ENCODE assay signal across 34 cellular contexts in genomic region chr18:8930990-8931648, GRCh38.
DNase-seq lines count a peak whose midpoint lies in the region; ATAC-seq, FAIRE-seq and TF ChIP-seq lines count a peak whose summit lies in the region.
"Had no signal": no experiment of that assay in that cellular context is flagged by ENCODE, and none has a peak within 500 bp of the region (broad histone marks: within the 10 kb centered on the region; RNA-seq: fewer than 3 reads in every experiment).

No MANE protein-coding gene starts in this region.

- H2AFZ ChIP-seq in fibroblast of lung (ENCODE audit: low read length) (no peak overlapping the region), neural progenitor cell (replicated peaks) (peak overlapping the region; percentile 39)

- no peak overlapping the region for H3K4me3 ChIP-seq in fibroblast of lung (replicated peaks in 1 of 4; ENCODE audit: control extremely low read depth in 1 of 4, insufficient read depth in 1 of 4, low read depth in 3 of 4, low read length in 4 of 4)
- no peak overlapping the region for H3K4me3 ChIP-seq in neural progenitor cell
- H3K4me3 ChIP-seq: left ventricle myocardium inferior, smooth muscle cell had no signal

- H3K4me1 Mint-ChIP-seq in neural progenitor cell = no peaks in the 10 kb centered on the region
- H3K4me1 Mint-ChIP-seq: CD8-positive, alpha-beta memory T cell; endodermal cell had no signal

- H3K79me2 ChIP-seq in fibroblast of lung (ENCODE audit: control insufficient read depth, insufficient read depth, low read length) (no peaks in the 10 kb centered on the region), neural progenitor cell (ENCODE audit: low read depth) (no peaks in the 10 kb centered on the region)

- H3K9me3 Mint-ChIP-seq in neural progenitor cell = peaks cover 36% of the 10 kb centered on the region

- H3K36me3 ChIP-seq in fibroblast of lung (ENCODE audit: control insufficient read depth, insufficient read depth, low read length) (no peaks in the 10 kb centered on the region), neural progenitor cell (no peaks in the 10 kb centered on the region)
- H3K36me3 ChIP-seq: BE2C, left ventricle myocardium inferior had no signal

- no peak for FAIRE-seq in D721Med (lab: Jason Lieb, UNC)
- FAIRE-seq: G401.6, HepG2 had no signal

- H3K4me2 ChIP-seq in fibroblast of lung (ENCODE audit: extremely low read depth, insufficient read depth, low read length) (no peak overlapping the region), neural progenitor cell (no peak overlapping the region)
- H3K4me2 ChIP-seq: smooth muscle cell had no signal

- peaks cover 5% of the 10 kb centered on the region for H3K27me3 Mint-ChIP-seq in neural progenitor cell (ENCODE audit: insufficient read depth, low read depth)
- H3K27me3 Mint-ChIP-seq: activated CD8-positive, alpha-beta T cell treated with anti-CD3 and anti-CD28 coated beads for 36 hours; activated naive CD8-positive, alpha-beta T cell; dendritic cell treated with granulocyte-macrophage colony-stimulating factor and Interleukin-4, amounts not matched to agents 40 ng/mL and 50 ng/mL, for 4 days had no signal

- DNase-seq in GM20000 (ENCODE audit: low spot score) (peak; percentile 2), NCI-H69 (lab: John Stamatoyannopoulos, UW) (peak; percentile 32), fibroblast of lung (ENCODE audit: low read depth in 2 of 2) (peak; percentile 19 to 31), neural progenitor cell (ENCODE audit: low spot score) (no peak), D721Med (ENCODE audit: insufficient read length, low spot score) (no peak), RPMI8226 (no peak), NCI-H1105 (lab: John Stamatoyannopoulos, UW) (no peak)
- DNase-seq: activated CD8-positive, alpha-beta T cell treated with anti-CD3 and anti-CD28 coated beads for 36 hours; activated effector memory CD4-positive, alpha-beta T cell treated with Interleukin-2 at 50 U/mL for 16 hours; aorta; BE2C; CD8-positive, alpha-beta memory T cell; endodermal cell; HCEC 1CT; islet precursor cell; left ventricle myocardium inferior; midbrain; NCI-H1105 treated with DMSO at 0.1 percent for 48 hours; NCI-H2029 treated with DMSO at 0.1 percent for 48 hours; NCI-H774; retina; stimulated activated CD4-positive, alpha-beta T cell treated with anti-CD3 and anti-CD28 coated beads, Interleukin-2, amount 100 ng/mL, for 24 hours; trophoblast cell had no signal

- H3K27ac Mint-ChIP-seq in neural progenitor cell = no peak overlapping the region
- H3K27ac Mint-ChIP-seq: activated CD8-positive, alpha-beta T cell treated with anti-CD3 and anti-CD28 coated beads for 36 hours; activated naive CD8-positive, alpha-beta T cell; CD8-positive, alpha-beta memory T cell; dendritic cell treated with granulocyte-macrophage colony-stimulating factor and Interleukin-4, amounts not matched to agents 40 ng/mL and 50 ng/mL, for 4 days; endodermal cell; natural killer cell treated with Interleukin-12 subunit alpha and Interleukin-12 subunit beta and Interleukin-15 and Interleukin-18, amount 100 ng/mL, for 72 hours; T-helper 1 cell treated with Interleukin-12 subunit alpha and Interleukin-12 subunit beta and Interleukin-4 antibody, amounts not matched to agents 30 μg/mL and 1 μg/mL, for 36 hours had no signal

- H3K4me1 ChIP-seq in fibroblast of lung (ENCODE audit: control insufficient read depth, extremely low read depth, insufficient read depth, low read length) (no peaks in the 10 kb centered on the region), neural progenitor cell (no peaks in the 10 kb centered on the region)
- H3K4me1 ChIP-seq: BE2C, left ventricle myocardium inferior had no signal

- peaks cover 1% of the 10 kb centered on the region for H3K9me3 ChIP-seq in fibroblast of lung (ENCODE audit: control insufficient read depth, insufficient read depth, low read depth, low read length)
- H3K9me3 ChIP-seq in neural progenitor cell (ENCODE audit: low read depth) = no peaks in the 10 kb centered on the region
- H3K9me3 ChIP-seq: BE2C had no signal

- no peak for TF ChIP-seq CTCF in GM20000 (IDR thresholded peaks at IDR 0.05; ENCODE audit: extremely low read depth, missing control alignments)
- no peak for TF ChIP-seq CTCF in fibroblast of lung (conservative IDR thresholded peaks at IDR 0.05 in 1 of 2, IDR thresholded peaks at IDR 0.05 in 1 of 2; ENCODE audit: low read depth in 1 of 2, low read length in 2 of 2)
- no peak for TF ChIP-seq CTCF in neural progenitor cell (IDR thresholded peaks at IDR 0.05)
- TF ChIP-seq CTCF in D721Med (IDR thresholded peaks at IDR 0.05; ENCODE audit: insufficient read depth, missing control alignments) = no peak

- H4K20me1 ChIP-seq in fibroblast of lung (ENCODE audit: control insufficient read depth, extremely low read depth, insufficient read depth, low read length) = no peaks in the 10 kb centered on the region
- no peaks in the 10 kb centered on the region for H4K20me1 ChIP-seq in neural progenitor cell (ENCODE audit: low read depth)

- no peaks in the 10 kb centered on the region for H3F3A ChIP-seq in neural progenitor cell (ENCODE audit: low read depth)

- H3K27me3 ChIP-seq in fibroblast of lung (ENCODE audit: control insufficient read depth, insufficient read depth, low read length) (no peaks in the 10 kb centered on the region), neural progenitor cell (no peaks in the 10 kb centered on the region)
- H3K27me3 ChIP-seq: BE2C had no signal

- no peaks in the 10 kb centered on the region for H3K36me3 Mint-ChIP-seq in neural progenitor cell

- H3K9ac ChIP-seq in fibroblast of lung (ENCODE audit: insufficient read depth, low read length) = no peak overlapping the region
- H3K9ac ChIP-seq in neural progenitor cell = no peak overlapping the region

- H3K4me3 Mint-ChIP-seq in neural progenitor cell = no peak overlapping the region
- H3K4me3 Mint-ChIP-seq: activated CD8-positive, alpha-beta T cell treated with anti-CD3 and anti-CD28 coated beads for 36 hours; activated naive CD8-positive, alpha-beta T cell; CD8-positive, alpha-beta memory T cell; dendritic cell treated with granulocyte-macrophage colony-stimulating factor and Interleukin-4, amounts not matched to agents 40 ng/mL and 50 ng/mL, for 4 days; endodermal cell; natural killer cell treated with Interleukin-12 subunit alpha and Interleukin-12 subunit beta and Interleukin-15 and Interleukin-18, amount 100 ng/mL, for 72 hours; T-helper 1 cell treated with Interleukin-12 subunit alpha and Interleukin-12 subunit beta and Interleukin-4 antibody, amounts not matched to agents 30 μg/mL and 1 μg/mL, for 36 hours had no signal

- H3K27ac ChIP-seq in fibroblast of lung (ENCODE audit: insufficient read depth, low read length) (no peak overlapping the region), neural progenitor cell (no peak overlapping the region)
- H3K27ac ChIP-seq: HL-60, left ventricle myocardium inferior, RWPE1 had no signal

- ATAC-seq in HG03196 (IDR thresholded peaks at IDR 0.05; ENCODE audit: unreplicated experiment) = no peak
- ATAC-seq: activated CD8-positive, alpha-beta T cell treated with anti-CD3 and anti-CD28 coated beads for 36 hours; esophagus mucosa; HepG2; natural killer cell treated with Interleukin-12 subunit alpha and Interleukin-12 subunit beta and Interleukin-15 and Interleukin-18, amount 100 ng/mL, for 72 hours had no signal

Comparison
In these comparisons a context has a peak if more than half of its experiments do, and no peak if none do; other contexts are left out.
1. DNase-seq: peak in GM20000 (single experiment), NCI-H69 (single experiment) and fibroblast of lung (2 of 2); none in neural progenitor cell (single experiment), D721Med (single experiment), RPMI8226 (single experiment) and NCI-H1105 (single experiment).